ENCODE assay signal across 1 cellular context in the genomic region with DNA sequence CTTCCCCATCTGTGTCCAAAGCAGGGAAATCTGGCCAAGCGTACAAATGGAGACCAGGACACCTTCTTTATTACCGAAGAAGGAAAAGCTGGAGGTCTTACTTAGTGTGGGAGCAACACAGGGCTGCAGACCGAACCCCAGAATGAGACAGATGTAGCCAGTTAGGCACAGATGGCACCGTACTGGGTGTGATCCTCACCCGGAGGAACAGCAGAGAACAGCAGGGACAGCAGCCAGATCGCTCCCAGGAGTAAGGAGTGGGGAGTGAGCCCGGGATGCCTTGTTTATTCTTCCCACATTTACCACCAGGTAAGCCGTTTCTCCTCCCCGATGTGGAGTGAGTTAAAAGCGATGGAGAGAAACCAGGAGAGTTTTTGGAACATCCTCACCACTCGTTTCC.
TF ChIP-seq lines count a peak whose summit lies in the region.

No MANE protein-coding gene starts in this region.

TF ChIP-seq in H1, 55 proteins besides CTCF, POLR2A, EP300 and RAD21 (continued from another document):
- no peak for TF ChIP-seq HDAC6 (IDR thresholded peaks at IDR 0.05; ENCODE audit: low read depth, low read length)
- TF ChIP-seq KDM4A (IDR thresholded peaks at IDR 0.05; ENCODE audit: low read depth, low read length, severe bottlenecking) = no peak
- no peak for TF ChIP-seq PHF8 (conservative IDR thresholded peaks at IDR 0.05; ENCODE audit: low read depth, low read length)
- TF ChIP-seq CREB1 (IDR thresholded peaks at IDR 0.05) = no peak
